In the genomic region with DNA sequence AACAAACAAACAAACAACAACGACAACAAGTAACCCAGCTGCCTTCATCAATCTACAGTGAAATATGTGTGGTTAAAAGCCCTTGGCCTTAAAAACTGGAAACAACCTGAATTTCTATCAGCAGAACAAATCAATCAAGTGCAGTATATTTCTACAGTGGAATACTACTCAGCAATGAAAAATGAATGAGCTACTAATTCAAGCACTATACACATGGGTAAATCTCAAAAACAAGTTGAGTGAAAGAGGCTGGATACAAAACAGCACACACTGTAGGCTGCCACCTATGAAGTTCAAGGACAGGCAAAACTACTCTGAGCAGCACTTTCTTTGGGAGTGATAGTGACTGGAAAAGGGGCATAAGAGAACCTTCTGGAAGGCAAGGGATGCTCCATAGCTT, we compare ENCODE assay signal across 31 cellular contexts.
DNase-seq lines count a peak whose midpoint lies in the region; ATAC-seq, FAIRE-seq and TF ChIP-seq lines count a peak whose summit lies in the region.
"Had no signal": no experiment of that assay in that cellular context is flagged by ENCODE, and none has a peak within 500 bp of the region (broad histone marks: within the 10 kb centered on the region; RNA-seq: fewer than 3 reads in every experiment).

No MANE protein-coding gene starts in this region.

- POLR2A ChIA-PET in HEK293 (lab: Yijun Ruan, JAX) (no interaction called here), K562 (lab: Yijun Ruan, JAX) (no interaction called here), HepG2 (lab: Yijun Ruan, JAX) (no interaction called here)

- no peak for DNase-seq in K562 (ENCODE audit: extremely low read depth in 1 of 4, low spot score in 3 of 4)
- no peak for DNase-seq in NCI-H1930 (lab: John Stamatoyannopoulos, UW)
- no peak for DNase-seq in HepG2 (ENCODE audit: low spot score)
- DNase-seq: 8988T; ACHN; AML-193; BE2C; C1 segment of cervical spinal cord; Caco-2; Calu3; CD4-positive, alpha-beta memory T cell; CD4-positive, alpha-beta T cell; CD4-positive, CD25-positive, alpha-beta regulatory T cell; CD8-positive, alpha-beta memory T cell; CD8-positive, alpha-beta T cell; COR-L47; DMS 273 treated with DMSO at 0.1 percent for 48 hours; DMS153; DMS53; DMS79; DMS79 treated with DMSO at 0.1 percent for 48 hours; DND-41; EL had no signal

- intact Hi-C loops in K562 (cut with micrococcal nuclease) (no loop called here), HepG2 (cut with micrococcal nuclease; ENCODE audit: unreplicated experiment) (no loop called here)

- no peak overlapping the region for H3K27ac ChIP-seq in HEK293 (ENCODE audit: extremely low read depth, low read depth, low read length)
- H3K27ac ChIP-seq in K562 (ENCODE audit: extremely low read depth, low read depth, low read length): no peak overlapping the region
- no peak overlapping the region for H3K27ac ChIP-seq in HepG2 (ENCODE audit: extremely low read length, insufficient read depth, low read length)
- H3K27ac ChIP-seq: 22Rv1; A549; BLaER1; BLaER1 treated with 17β-estradiol and CSF1 and Interleukin-3, amounts not matched to agents 10 nM and 100 nM; C4-2B had no signal

- FAIRE-seq in K562 (lab: Jason Lieb, UNC) (no peak), HepG2 (lab: Jason Lieb, UNC) (no peak)
- FAIRE-seq: A204.1, A549, D721Med had no signal

- in situ Hi-C loops in K562 (cut with MboI): no loop called here
- in situ Hi-C loops in HepG2 (cut with HindIII; ENCODE audit: extremely low pct_ligation_motif_present, low pct_unique_long_range_greater_than_20kb): no loop called here

- TF ChIP-seq CTCF in HEK293 (tag by site-specific recombination; IDR thresholded peaks at IDR 0.05): no peak
- TF ChIP-seq CTCF in K562 (IDR thresholded peaks at IDR 0.05 in 2 of 3, conservative IDR thresholded peaks at IDR 0.05 in 1 of 3; ENCODE audit: insufficient read depth in 2 of 3, low read depth in 1 of 3, low read length in 3 of 3): no peak
- TF ChIP-seq CTCF in HepG2 (CRISPR knock-in tag; IDR thresholded peaks at IDR 0.05): no peak

- no peak overlapping the region for H2AFZ ChIP-seq in K562 (ENCODE audit: low read depth, low read length)
- no peak overlapping the region for H2AFZ ChIP-seq in HepG2 (ENCODE audit: low read length)

- H4K20me1 ChIP-seq in K562 (replicated peaks; ENCODE audit: control insufficient read depth, insufficient read depth, low read length) (no peaks in the 10 kb centered on the region), HepG2 (ENCODE audit: insufficient read depth, low read length) (no peaks in the 10 kb centered on the region)

- TF ChIP-seq POLR2A in K562 (conservative IDR thresholded peaks at IDR 0.05) (no peak), HepG2 (IDR thresholded peaks at IDR 0.05; ENCODE audit: insufficient read depth in 1 of 2, low read depth in 2 of 2, low read length in 2 of 2) (no peak)

- H3K9me3 ChIP-seq in HEK293 (ENCODE audit: control insufficient read depth, insufficient read depth, low read depth, low read length) (no peaks in the 10 kb centered on the region), K562 (replicated peaks; ENCODE audit: control insufficient read depth, insufficient read depth, low read depth, low read length) (no peaks in the 10 kb centered on the region), HepG2 (ENCODE audit: low read length) (no peaks in the 10 kb centered on the region)
- H3K9me3 ChIP-seq: BE2C, Caco-2 had no signal

- ATAC-seq in K562 (no peak), HepG2 (no peak)
- ATAC-seq: A549; CD8-positive, alpha-beta T cell had no signal

- H3K9me1 ChIP-seq in K562 (ENCODE audit: control insufficient read depth, insufficient read depth, low read length): no peaks in the 10 kb centered on the region

- H3K36me3 ChIP-seq in HEK293 (ENCODE audit: control insufficient read depth in 2 of 2, insufficient read depth in 1 of 2, low read length in 2 of 2): no peaks in the 10 kb centered on the region
- no peaks in the 10 kb centered on the region for H3K36me3 ChIP-seq in K562 (ENCODE audit: control insufficient read depth, insufficient read depth, low read length)
- H3K36me3 ChIP-seq in HepG2 (replicated peaks in 1 of 2; ENCODE audit: control insufficient read depth in 1 of 2, insufficient read depth in 2 of 2, low read length in 2 of 2): no peaks in the 10 kb centered on the region
- H3K36me3 ChIP-seq: BE2C; BLaER1; BLaER1 treated with 17β-estradiol and CSF1 and Interleukin-3, amounts not matched to agents 10 nM and 100 nM had no signal

- TF ChIP-seq RAD21 in K562 (CRISPR knock-in tag; conservative IDR thresholded peaks at IDR 0.05 in 1 of 2, IDR thresholded peaks at IDR 0.05 in 1 of 2): no peak
- TF ChIP-seq RAD21 in HepG2 (CRISPR knock-in tag; IDR thresholded peaks at IDR 0.05): no peak

- CTCF ChIA-PET in HEK293 (lab: Yijun Ruan, JAX): no interaction called here
- CTCF ChIA-PET in K562 (lab: Yijun Ruan, JAX; ENCODE audit: low intra/inter-chr PET ratio): no interaction called here
- CTCF ChIA-PET in HepG2 (lab: Yijun Ruan, JAX; ENCODE audit: low intra/inter-chr PET ratio, low total read pairs): no interaction called here

- no peak overlapping the region for H3K4me3 ChIP-seq in HEK293 (ENCODE audit: low read depth, low read length)
- H3K4me3 ChIP-seq in K562: no peak overlapping the region
- H3K4me3 ChIP-seq in HepG2 (replicated peaks in 1 of 3; ENCODE audit: insufficient read depth in 1 of 3, low read depth in 2 of 3, low read length in 3 of 3): no peak overlapping the region
- H3K4me3 ChIP-seq: A549; BLaER1; BLaER1 treated with 17β-estradiol and CSF1 and Interleukin-3, amounts not matched to agents 10 nM and 100 nM had no signal

- 82% methylated on average over 1 of the region's 1 CpG for WGBS in K562 (ENCODE audit: insufficient coverage, low coverage, missing lambda C conversion rate)
- WGBS in HepG2 (ENCODE audit: low lambda C conversion rate): 91% methylated on average over 1 of the region's 1 CpG

- no peak overlapping the region for H3K9ac ChIP-seq in K562 (ENCODE audit: insufficient read depth in 1 of 2, low read depth in 2 of 2, low read length in 2 of 2)
- H3K9ac ChIP-seq in HepG2 (ENCODE audit: insufficient read depth, low read depth, low read length): no peak overlapping the region
- H3K9ac ChIP-seq: BLaER1; BLaER1 treated with 17β-estradiol and CSF1 and Interleukin-3, amounts not matched to agents 10 nM and 100 nM had no signal

- BruUV-seq in K562 (replicated peaks; lab: Mats Ljungman, UMichigan) (no TSS peak), HepG2 (replicated peaks; lab: Mats Ljungman, UMichigan) (no TSS peak)

- H3K27me3 ChIP-seq in K562 (ENCODE audit: control insufficient read depth in 2 of 2, insufficient read depth in 2 of 2, low read length in 2 of 2): no peaks in the 10 kb centered on the region
- H3K27me3 ChIP-seq in HepG2 (ENCODE audit: control insufficient read depth in 1 of 2, insufficient read depth in 2 of 2, low read length in 2 of 2): no peaks in the 10 kb centered on the region
- H3K27me3 ChIP-seq: BE2C, BLaER1 had no signal

- no peak for TF ChIP-seq EP300 in K562 (IDR thresholded peaks at IDR 0.05; ENCODE audit: low read length)
- TF ChIP-seq EP300 in HepG2 (IDR thresholded peaks at IDR 0.05; ENCODE audit: low read depth in 2 of 2, low read length in 2 of 2): no peak
- TF ChIP-seq EP300 in HepG2 (CRISPR knock-in tag; IDR thresholded peaks at IDR 0.05; ENCODE audit: borderline replicate concordance): no peak

- H3K79me2 ChIP-seq in K562 (ENCODE audit: control insufficient read depth, insufficient read depth, low read length): no peaks in the 10 kb centered on the region
- no peaks in the 10 kb centered on the region for H3K79me2 ChIP-seq in HepG2 (ENCODE audit: insufficient read depth, low read length)

- H3K4me1 ChIP-seq in HEK293 (ENCODE audit: control insufficient read depth, insufficient read depth, low read length) (peaks cover 5% of the 10 kb centered on the region), K562 (replicated peaks in 1 of 2; ENCODE audit: control insufficient read depth in 2 of 2, insufficient read depth in 2 of 2, low read length in 2 of 2) (peaks cover 20 to 55% of the 10 kb centered on the region in 2 experiments), HepG2 (ENCODE audit: insufficient read depth, low read length) (peaks cover 8% of the 10 kb centered on the region; the same call in 1 of the 2 replicates)
- H3K4me1 ChIP-seq: A549, Caco-2 had no signal

- H3K4me2 ChIP-seq in K562 (ENCODE audit: insufficient read depth, low read length) (no peak overlapping the region), HepG2 (ENCODE audit: low read depth, low read length) (no peak overlapping the region)
- H3K4me2 ChIP-seq: A549; BLaER1; BLaER1 treated with 17β-estradiol and CSF1 and Interleukin-3, amounts not matched to agents 10 nM and 100 nM had no signal

TF ChIP-seq in HEK293, 187 proteins besides CTCF, POLR2A, EP300 and RAD21:
- TF ChIP-seq ZNF146 (tag by site-specific recombination; IDR thresholded peaks at IDR 0.05) (peak; percentile 64; the same call in 1 of the 2 replicates), EGR2 (tag by site-specific recombination; IDR thresholded peaks at IDR 0.05; ENCODE audit: low read depth) (no peak), ZNF501 (tag by site-specific recombination; IDR thresholded peaks at IDR 0.05) (no peak), ZNF76 (tag by site-specific recombination; IDR thresholded peaks at IDR 0.05; ENCODE audit: borderline replicate concordance, low read depth) (no peak), ZNF670 (tag by site-specific recombination; IDR thresholded peaks at IDR 0.05; ENCODE audit: low read depth) (no peak), KLF1 (tag by site-specific recombination; IDR thresholded peaks at IDR 0.05) (no peak)

TF ChIP-seq in K562, 482 proteins besides CTCF, POLR2A, EP300 and RAD21 (continues in another document):
- TF ChIP-seq KDM1A (IDR thresholded peaks at IDR 0.05): peak in 1 of 2 experiments; percentile 49; a peak in 1 of 4 replicates
- TF ChIP-seq CCNT2 (IDR thresholded peaks at IDR 0.05; ENCODE audit: borderline replicate concordance, extremely low read depth, insufficient read length, low read depth, low read length): no peak
- TF ChIP-seq BCOR (IDR thresholded peaks at IDR 0.05): peak; percentile 34; the same call in 1 of the 2 replicates
- no peak for TF ChIP-seq ZNF431 (CRISPR knock-in tag; IDR thresholded peaks at IDR 0.05)
- no peak for TF ChIP-seq MAFF (IDR thresholded peaks at IDR 0.05; ENCODE audit: low read length)
- TF ChIP-seq ZNF146 (CRISPR knock-in tag; IDR thresholded peaks at IDR 0.05; ENCODE audit: unreplicated experiment): peak; percentile 96

TF ChIP-seq in HepG2, 621 proteins besides CTCF, POLR2A, EP300 and RAD21 (continues in another document):
- TF ChIP-seq, protein P1, sequence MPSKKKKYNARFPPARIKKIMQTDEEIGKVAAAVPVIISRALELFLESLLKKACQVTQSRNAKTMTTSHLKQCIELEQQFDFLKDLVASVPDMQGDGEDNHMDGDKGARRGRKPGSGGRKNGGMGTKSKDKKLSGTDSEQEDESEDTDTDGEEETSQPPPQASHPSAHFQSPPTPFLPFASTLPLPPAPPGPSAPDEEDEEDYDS (CRISPR knock-in tag; IDR thresholded peaks at IDR 0.05): no peak
